8 cellular contexts compared by ENCODE assay signal in genomic region chr5:176536902-176537607, GRCh38. TPM values are rescaled to one million over a fixed set of nuclear protein-coding genes. Genes with fewer than 3 reads are reported as not detected.
DNase-seq lines count a peak whose midpoint lies in the region; ATAC-seq lines count a peak whose summit lies in the region.

Gene RNF44, minus strand, starts transcription at chr5:176537402. Its CDS starts 4,930 bp downstream, at chr5:176532472.

- POLR2A ChIA-PET in activated CD8-positive, alpha-beta memory T cell treated with anti-CD3 and anti-CD28 coated beads for 36 hours (lab: Charles Lee), result interaction anchor here (0.8 to 1.6 kb wide), 4 partner anchors 13 to 149 kb away, joined by 3 to 7 read pairs (median 4); partner anchors contain the start of genes FAF2 and NOP16

- ATAC-seq in GM21367 (IDR thresholded peaks at IDR 0.05; ENCODE audit: unreplicated experiment), result peak; percentile 41

- peak; percentile 80 for DNase-seq in COLO829 (ENCODE audit: low spot score)
- DNase-seq in HT1080 (ENCODE audit: low read depth), result peak; percentile 98
- peak; percentile 95 to 98 for DNase-seq in NOMO-1 (lab: John Stamatoyannopoulos, UW; ENCODE audit: unreplicated experiment in 2 of 2)
- peak; percentile 97 for DNase-seq in effector CD8-positive, alpha-beta T cell (lab: John Stamatoyannopoulos, UW)
- peak; percentile 98 for DNase-seq in medulla oblongata (ENCODE audit: extremely low spot score)
- DNase-seq in stimulated activated CD4-positive, alpha-beta T cell treated with anti-CD3 and anti-CD28 coated beads, TNF-alpha, amount 100 ng/mL, for 48 hours (ENCODE audit: low read depth in 3 of 3), result peak; percentile 95 to 98 (median 95)

- CTCF ChIA-PET in activated CD8-positive, alpha-beta memory T cell treated with anti-CD3 and anti-CD28 coated beads for 36 hours (lab: Charles Lee), result interaction anchor here (0.8 to 1.3 kb wide), 6 partner anchors 38 to 122 kb away, joined by 3 to 5 read pairs (median 4); partner anchors contain the start of gene FAF2

RNA-seq across cellular contexts. Expression of gene RNF44, which starts in this region (rescaled TPM):
- 10.0 and 16.7 TPM in 2 replicates for total RNA-seq in HT1080 (2014; rRNA removed; shearing (Covaris generic))
- polyA plus RNA-seq in HT1080 (2015; cell fraction: cytosol; rRNA removed), result 27.5 and 28.8 TPM in 2 replicates
- 88.7 and 95.5 TPM in 2 replicates for polyA plus RNA-seq in HT1080 (2015; cell fraction: nucleus; rRNA removed)
- total RNA-seq in activated CD8-positive, alpha-beta memory T cell treated with anti-CD3 and anti-CD28 coated beads for 36 hours, result 10 to 100 TPM; 47.2 to 50.5 TPM

Comparison
In these comparisons a context has a peak if more than half of its experiments do, and no peak if none do; other contexts are left out.
1. Peak in every context shown above with its lines: DNase-seq and ATAC-seq.